In genomic region chr1:213618094-213618493, GRCh38 we compare ENCODE assay signal across 32 cellular contexts.
DNase-seq lines count a peak whose midpoint lies in the region; ATAC-seq and TF ChIP-seq lines count a peak whose summit lies in the region.
"Had no signal": no experiment of that assay in that cellular context is flagged by ENCODE, and none has a peak within 500 bp of the region (broad histone marks: within the 10 kb centered on the region; RNA-seq: fewer than 3 reads in every experiment).

No MANE protein-coding gene starts in this region.

- H3K4me3 ChIP-seq in Caco-2 (ENCODE audit: low read depth, low read length): no peak overlapping the region
- no peak overlapping the region for H3K4me3 ChIP-seq in coronary artery
- H3K4me3 ChIP-seq: A549; BLaER1; BLaER1 treated with 17β-estradiol and CSF1 and Interleukin-3, amounts not matched to agents 10 nM and 100 nM had no signal

- CTCF ChIA-PET in Caco-2 (lab: Charles Lee): no interaction called here

- H3K4me1 ChIP-seq in Caco-2: peaks cover 50% of the 10 kb centered on the region
- H3K4me1 ChIP-seq: A549 had no signal

- TF ChIP-seq CTCF in Caco-2 (IDR thresholded peaks at IDR 0.05; ENCODE audit: insufficient read depth in 1 of 2, low read depth in 1 of 2, low read length in 1 of 2, severe bottlenecking in 1 of 2, unreplicated experiment in 1 of 2) (no peak), coronary artery (IDR thresholded peaks at IDR 0.05) (no peak)

- H3K27ac Mint-ChIP-seq in Caco-2 (ENCODE audit: unreplicated experiment): peak overlapping the region; percentile 74
- H3K27ac Mint-ChIP-seq: B cell; CD4-positive, alpha-beta memory T cell; CD4-positive, alpha-beta T cell; CD4-positive, CD25-positive, alpha-beta regulatory T cell; CD8-positive, alpha-beta memory T cell; CD8-positive, alpha-beta T cell had no signal

- no peak overlapping the region for H3K27ac ChIP-seq in coronary artery
- H3K27ac ChIP-seq: 22Rv1; A549; BLaER1; BLaER1 treated with 17β-estradiol and CSF1 and Interleukin-3, amounts not matched to agents 10 nM and 100 nM; C4-2B had no signal

- H3K36me3 ChIP-seq in Caco-2 (ENCODE audit: control insufficient read depth, insufficient read depth, low read length): no peaks in the 10 kb centered on the region
- H3K36me3 ChIP-seq: BE2C; BLaER1; BLaER1 treated with 17β-estradiol and CSF1 and Interleukin-3, amounts not matched to agents 10 nM and 100 nM had no signal

- no peaks in the 10 kb centered on the region for H3K27me3 Mint-ChIP-seq in Caco-2 (ENCODE audit: insufficient read depth, unreplicated experiment)
- H3K27me3 Mint-ChIP-seq: CD4-positive, CD25-positive, alpha-beta regulatory T cell had no signal

- H3K4me3 Mint-ChIP-seq in Caco-2 (ENCODE audit: unreplicated experiment): no peak overlapping the region
- H3K4me3 Mint-ChIP-seq: B cell; CD14-positive monocyte; CD4-positive, alpha-beta memory T cell; CD4-positive, alpha-beta T cell; CD4-positive, CD25-positive, alpha-beta regulatory T cell; CD8-positive, alpha-beta memory T cell; CD8-positive, alpha-beta T cell had no signal

- H3K36me3 Mint-ChIP-seq in Caco-2 (ENCODE audit: insufficient read depth, unreplicated experiment): no peaks in the 10 kb centered on the region
- H3K36me3 Mint-ChIP-seq: CD14-positive monocyte; CD4-positive, alpha-beta memory T cell; CD4-positive, CD25-positive, alpha-beta regulatory T cell; CD8-positive, alpha-beta memory T cell; CD8-positive, alpha-beta T cell had no signal

- H3K4me1 Mint-ChIP-seq in Caco-2 (ENCODE audit: low read depth, unreplicated experiment): peaks cover 40% of the 10 kb centered on the region
- H3K4me1 Mint-ChIP-seq: B cell; CD14-positive monocyte; CD4-positive, CD25-positive, alpha-beta regulatory T cell; CD8-positive, alpha-beta memory T cell had no signal

- POLR2A ChIA-PET in Caco-2 (lab: Charles Lee): no interaction called here

- no TSS peak for BruUV-seq in Caco-2 (replicated peaks; lab: Mats Ljungman, UMichigan)

- DNase-seq in COLO829 (ENCODE audit: low spot score): peak; percentile 70
- DNase-seq in Caco-2: no peak
- no peak for DNase-seq in sciatic nerve (ENCODE audit: low spot score)
- DNase-seq in NOMO-1 treated with dmso at 0.1 percent for 144 hours (lab: John Stamatoyannopoulos, UW; ENCODE audit: unreplicated experiment): no peak
- no peak for DNase-seq in coronary artery (ENCODE audit: low spot score)
- DNase-seq in activated CD4-positive, alpha-beta T cell treated with anti-CD3 and anti-CD28 coated beads, Interleukin-2, amount 50 U/mL, for 1 hour: no peak
- DNase-seq: 8988T; ACHN; AML-193; BE2C; C1 segment of cervical spinal cord; Calu3; CD4-positive, alpha-beta memory T cell; CD4-positive, alpha-beta T cell; CD4-positive, CD25-positive, alpha-beta regulatory T cell; CD8-positive, alpha-beta memory T cell; CD8-positive, alpha-beta T cell; COR-L47; DMS 273 treated with DMSO at 0.1 percent for 48 hours; DMS153; DMS53; DMS79; DMS79 treated with DMSO at 0.1 percent for 48 hours; DND-41; EL had no signal

- intact Hi-C loops in Caco-2 (cut with micrococcal nuclease; ENCODE audit: unreplicated experiment): loop anchor here (2.0 kb wide), 2 partner anchors 33 to 45 kb away; no protein-coding TSS in a partner anchor
- intact Hi-C loops in sciatic nerve (cut with DNase I): no loop called here

- ATAC-seq in sciatic nerve: peak; percentile 51
- ATAC-seq: A549; CD8-positive, alpha-beta T cell had no signal

- no peaks in the 10 kb centered on the region for H3K27me3 ChIP-seq in Caco-2 (replicated peaks; ENCODE audit: control insufficient read depth, insufficient read depth, low read length)
- H3K27me3 ChIP-seq: BE2C, BLaER1 had no signal

- peaks cover 17% of the 10 kb centered on the region for H3K9me3 Mint-ChIP-seq in Caco-2 (ENCODE audit: unreplicated experiment)
- H3K9me3 Mint-ChIP-seq: CD4-positive, alpha-beta memory T cell; CD4-positive, alpha-beta T cell; CD8-positive, alpha-beta T cell had no signal

- H3K9me3 ChIP-seq in Caco-2: no peaks in the 10 kb centered on the region
- H3K9me3 ChIP-seq: A549; BE2C; BLaER1; BLaER1 treated with 17β-estradiol and CSF1 and Interleukin-3, amounts not matched to agents 10 nM and 100 nM had no signal
